In genomic region chr13:24827799-24828198, GRCh38 we compare ENCODE assay signal across 20 cellular contexts.
DNase-seq lines count a peak whose midpoint lies in the region; FAIRE-seq and TF ChIP-seq lines count a peak whose summit lies in the region.
"Had no signal": no experiment of that assay in that cellular context is flagged by ENCODE, and none has a peak within 500 bp of the region (broad histone marks: within the 10 kb centered on the region; RNA-seq: fewer than 3 reads in every experiment).

No MANE protein-coding gene starts in this region.

- no peak overlapping the region for H3K9ac ChIP-seq in mammary epithelial cell (ENCODE audit: insufficient read depth, low read length)
- no peak overlapping the region for H3K9ac ChIP-seq in keratinocyte (ENCODE audit: control insufficient read depth, extremely low read depth, insufficient read depth, low read length)

- H3K4me1 Mint-ChIP-seq in MCF 10A (ENCODE audit: insufficient read depth, unreplicated experiment), result peaks cover 11% of the 10 kb centered on the region
- H3K4me1 Mint-ChIP-seq in type B pancreatic cell (ENCODE audit: unreplicated experiment), result no peaks in the 10 kb centered on the region

- no peaks in the 10 kb centered on the region for H3K9me3 ChIP-seq in breast epithelium
- no peaks in the 10 kb centered on the region for H3K9me3 ChIP-seq in mammary epithelial cell (replicated peaks; ENCODE audit: insufficient read depth, low read length)
- H3K9me3 ChIP-seq in keratinocyte (ENCODE audit: control insufficient read depth, low read depth, low read length), result no peaks in the 10 kb centered on the region

- H3K4me3 ChIP-seq in breast epithelium (no peak overlapping the region), mammary epithelial cell (replicated peaks in 1 of 3; ENCODE audit: insufficient read depth in 1 of 3, low read depth in 2 of 3, low read length in 3 of 3) (no peak overlapping the region), keratinocyte (ENCODE audit: control insufficient read depth in 2 of 3, extremely low read depth in 1 of 3, insufficient read depth in 2 of 3, low read depth in 1 of 3, low read length in 3 of 3) (no peak overlapping the region)
- H3K4me3 ChIP-seq: K562 had no signal

- H3K27ac Mint-ChIP-seq in MCF 10A (ENCODE audit: low read depth, unreplicated experiment) (no peak overlapping the region), type B pancreatic cell (no peak overlapping the region)
- H3K27ac Mint-ChIP-seq: H9 had no signal

- H3K9me3 Mint-ChIP-seq in MCF 10A (ENCODE audit: unreplicated experiment) (no peaks in the 10 kb centered on the region), type B pancreatic cell (no peaks in the 10 kb centered on the region)
- H3K9me3 Mint-ChIP-seq: H9 had no signal

- no peaks in the 10 kb centered on the region for H4K20me1 ChIP-seq in mammary epithelial cell (ENCODE audit: insufficient read depth, low read length)
- H4K20me1 ChIP-seq in keratinocyte (ENCODE audit: control insufficient read depth, extremely low read depth, insufficient read depth, low read length), result no peaks in the 10 kb centered on the region

- DNase-seq in MCF 10A (ENCODE audit: unreplicated experiment), result peak; percentile 17
- DNase-seq in breast epithelium (ENCODE audit: low spot score in 2 of 2), result no peak
- DNase-seq in mammary epithelial cell, result peak; percentile 47
- DNase-seq in keratinocyte (ENCODE audit: low read depth, low spot score), result no peak
- no peak for DNase-seq in type B pancreatic cell (ENCODE audit: extremely low spot score, unreplicated experiment)
- DNase-seq in NCI-H524 treated with DMSO at 0.1 percent for 48 hours (lab: John Stamatoyannopoulos, UW), result no peak
- DNase-seq in NCI-H1092 treated with DMSO at 0.1 percent for 48 hours (lab: John Stamatoyannopoulos, UW), result no peak
- DNase-seq: 8988T, Calu3, DMS79 treated with DMSO at 0.1 percent for 48 hours, H9, NCI-H1092, NCI-H1436, NCI-H1930, NCI-H2107, NCI-H69, RPMI8226, SHP77 had no signal

- TF ChIP-seq POLR2A in breast epithelium (IDR thresholded peaks at IDR 0.05), result no peak

- TF ChIP-seq CTCF in MCF 10A (IDR thresholded peaks at IDR 0.05; ENCODE audit: unreplicated experiment) (no peak), breast epithelium (IDR thresholded peaks at IDR 0.05) (no peak), mammary epithelial cell (conservative IDR thresholded peaks at IDR 0.05 in 1 of 2, IDR thresholded peaks at IDR 0.05 in 1 of 2; ENCODE audit: extremely low read depth in 1 of 2, insufficient read depth in 1 of 2, low read depth in 1 of 2, low read length in 2 of 2) (no peak), keratinocyte (optimal IDR thresholded peaks at IDR 0.05 in 1 of 3, IDR thresholded peaks at IDR 0.05 in 1 of 3, conservative IDR thresholded peaks at IDR 0.05 in 1 of 3; ENCODE audit: extremely low read depth in 1 of 3, insufficient read depth in 2 of 3, low read length in 3 of 3) (no peak), type B pancreatic cell (conservative IDR thresholded peaks at IDR 0.05) (no peak)

- no peak overlapping the region for H3K4me2 ChIP-seq in mammary epithelial cell (ENCODE audit: insufficient read depth, low read depth, low read length)
- peak overlapping the region; percentile 13 for H3K4me2 ChIP-seq in keratinocyte (ENCODE audit: control insufficient read depth, extremely low read depth, insufficient read depth, low read depth, low read length)

- intact Hi-C loops in MCF 10A (cut with micrococcal nuclease) (no loop called here), breast epithelium (cut with DNase I; ENCODE audit: low total_unique reads) (no loop called here), mammary epithelial cell (cut with micrococcal nuclease) (no loop called here)

- in situ Hi-C loops in mammary epithelial cell (cut with MboI; ENCODE audit: low sequenced_read_pairs in 2 of 2), result no loop called here

- CTCF ChIA-PET in MCF 10A (lab: Yijun Ruan, JAX), result no interaction called here
- CTCF ChIA-PET in mammary epithelial cell (lab: Charles Lee; ENCODE audit: low non-redundant PET), result no interaction called here

- H3K27me3 Mint-ChIP-seq in MCF 10A (ENCODE audit: insufficient read depth, unreplicated experiment), result no peaks in the 10 kb centered on the region
- H3K27me3 Mint-ChIP-seq in type B pancreatic cell, result peaks cover 4% of the 10 kb centered on the region

- H3K36me3 ChIP-seq in breast epithelium (no peaks in the 10 kb centered on the region), mammary epithelial cell (ENCODE audit: insufficient read depth, low read length) (no peaks in the 10 kb centered on the region), keratinocyte (ENCODE audit: control insufficient read depth in 2 of 2, extremely low read depth in 1 of 2, insufficient read depth in 2 of 2, low read length in 2 of 2) (no peaks in the 10 kb centered on the region)

- peak; percentile 29 for FAIRE-seq in keratinocyte (lab: Jason Lieb, UNC)
- FAIRE-seq: HTR-8/SVneo, K562 had no signal

- no peaks in the 10 kb centered on the region for H3K79me2 ChIP-seq in mammary epithelial cell (ENCODE audit: insufficient read depth, low read length)
- H3K79me2 ChIP-seq in keratinocyte (ENCODE audit: control insufficient read depth, insufficient read depth, low read length), result no peaks in the 10 kb centered on the region

- H3K27me3 ChIP-seq in breast epithelium (no peaks in the 10 kb centered on the region), mammary epithelial cell (ENCODE audit: insufficient read depth, low read length) (no peaks in the 10 kb centered on the region), keratinocyte (ENCODE audit: control insufficient read depth, extremely low read depth, insufficient read depth, low read length) (no peaks in the 10 kb centered on the region)

- H3K4me1 ChIP-seq in breast epithelium, result no peaks in the 10 kb centered on the region
- H3K4me1 ChIP-seq in mammary epithelial cell (ENCODE audit: insufficient read depth, low read length), result no peaks in the 10 kb centered on the region
- H3K4me1 ChIP-seq in keratinocyte (ENCODE audit: control insufficient read depth, extremely low read depth, insufficient read depth, low read length), result peaks cover 5% of the 10 kb centered on the region

- WGBS in mammary epithelial cell (ENCODE audit: low coverage, missing lambda C conversion rate), result 100% methylated on average over 1 of the region's 1 CpG

- no peaks in the 10 kb centered on the region for H3K36me3 Mint-ChIP-seq in MCF 10A (ENCODE audit: insufficient read depth, unreplicated experiment)
- no peaks in the 10 kb centered on the region for H3K36me3 Mint-ChIP-seq in type B pancreatic cell

- no TSS peak for BruUV-seq in MCF 10A (replicated peaks; lab: Mats Ljungman, UMichigan)
- BruUV-seq in mammary epithelial cell (replicated peaks; lab: Mats Ljungman, UMichigan), result no TSS peak

- H3K27ac ChIP-seq in breast epithelium (no peak overlapping the region), mammary epithelial cell (ENCODE audit: insufficient read depth, low read depth, low read length) (no peak overlapping the region), keratinocyte (ENCODE audit: control insufficient read depth, insufficient read depth, low read length) (no peak overlapping the region)

- H2AFZ ChIP-seq in mammary epithelial cell (ENCODE audit: low read depth, low read length) (no peak overlapping the region), keratinocyte (ENCODE audit: control insufficient read depth, low read length) (no peak overlapping the region)

- H3K4me3 Mint-ChIP-seq in MCF 10A (ENCODE audit: unreplicated experiment) (no peak overlapping the region), type B pancreatic cell (no peak overlapping the region)
- H3K4me3 Mint-ChIP-seq: H9 had no signal

- POLR2A ChIA-PET in MCF 10A (lab: Yijun Ruan, JAX), result interaction anchor here (1.1 kb wide), 1 partner anchor 24 kb away, joined by 4 read pairs; no protein-coding TSS in a partner anchor

- dilution Hi-C loops in mammary epithelial cell (cut with HindIII; ENCODE audit: low sequenced_read_pairs) (no loop called here), keratinocyte (cut with MboI; ENCODE audit: extremely low pct_ligation_motif_present, low sequenced_read_pairs) (no loop called here)

- no peaks in the 10 kb centered on the region for H3K9me1 ChIP-seq in keratinocyte (ENCODE audit: control insufficient read depth, extremely low read depth, insufficient read depth, low read length)

Comparison
In these comparisons a context has a peak if more than half of its experiments do, and no peak if none do; other contexts are left out.
1. DNase-seq: peak in MCF 10A (single experiment) and mammary epithelial cell (single experiment); none in breast epithelium (0 of 2), keratinocyte (single experiment), type B pancreatic cell (single experiment), NCI-H524 treated with DMSO at 0.1 percent for 48 hours (single experiment) and NCI-H1092 treated with DMSO at 0.1 percent for 48 hours (single experiment).